Comparison of ENCODE assay signal across 1 cellular context in genomic region chr5:105684799-105685198, GRCh38.
TF ChIP-seq lines count a peak whose summit lies in the region.

No MANE protein-coding gene starts in this region.

TF ChIP-seq in SK-N-SH, 30 proteins besides CTCF, POLR2A, EP300 and RAD21 (continued from another document):
- TF ChIP-seq USF1 (IDR thresholded peaks at IDR 0.05; ENCODE audit: borderline replicate concordance, low read depth): no peak
- TF ChIP-seq USF2 (IDR thresholded peaks at IDR 0.05; ENCODE audit: borderline replicate concordance, low read depth, low read length): no peak
- TF ChIP-seq TCF12 (IDR thresholded peaks at IDR 0.05): peak; percentile 76
- no peak for TF ChIP-seq MAX (IDR thresholded peaks at IDR 0.05; ENCODE audit: low read depth)
- no peak for TF ChIP-seq MEF2A (IDR thresholded peaks at IDR 0.05; ENCODE audit: borderline replicate concordance, low read depth)
- peak; percentile 17; the same call in 1 of the 2 replicates for TF ChIP-seq TEAD4 (IDR thresholded peaks at IDR 0.05; ENCODE audit: borderline replicate concordance, insufficient read depth)
- peak; percentile 75 for TF ChIP-seq PBX3 (IDR thresholded peaks at IDR 0.05)
- TF ChIP-seq JUND (IDR thresholded peaks at IDR 0.05): 0 out of 2 replicates have a peak, but pooled peaks have one; percentile 17
- TF ChIP-seq POLR2AphosphoS5 (IDR thresholded peaks at IDR 0.05; ENCODE audit: low read depth, low read length): 0 out of 2 replicates have a peak, but pooled peaks have one; percentile 16
